In the genomic region with DNA sequence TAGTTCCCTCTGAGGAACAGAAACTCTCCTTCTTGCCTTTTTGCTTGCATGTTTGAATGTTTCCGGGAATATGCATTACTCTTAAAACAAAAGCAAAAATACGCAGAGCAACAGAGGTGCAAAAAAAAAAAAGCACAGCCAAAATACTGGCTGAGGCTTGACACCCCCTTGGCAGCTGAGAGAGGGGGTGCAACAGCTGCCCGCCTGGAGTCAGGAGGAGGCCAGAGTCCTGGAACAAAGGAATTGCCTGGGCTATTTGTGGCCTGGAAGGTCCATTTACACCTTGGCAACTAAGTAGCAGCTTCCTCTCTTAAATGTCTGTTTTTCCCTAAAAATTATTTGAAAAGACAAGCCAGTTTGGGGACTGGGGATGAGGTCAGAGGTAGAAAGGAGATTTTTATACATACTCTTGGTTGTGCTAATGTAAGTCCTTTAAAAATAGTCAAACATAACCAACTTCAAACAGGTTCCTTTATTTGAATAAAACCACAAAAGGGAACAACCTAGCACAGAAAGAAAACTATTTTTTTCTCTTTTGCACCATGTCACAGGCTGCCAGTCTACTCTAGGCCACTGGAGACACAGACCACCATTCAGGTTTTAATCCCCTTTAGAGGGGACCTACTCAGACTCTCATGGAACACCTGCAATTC, we compare ENCODE assay signal across 8 cellular contexts. TPM values are rescaled to one million over a fixed set of nuclear protein-coding genes. Genes with fewer than 3 reads are reported as not detected.
A peak's percentile ranks its signal among the peaks of the same experiment; 100 is the strongest.
DNase-seq lines count a peak whose midpoint lies in the region; ATAC-seq and TF ChIP-seq lines count a peak whose summit lies in the region.

No MANE protein-coding gene starts in this region.

- no peaks in the 10 kb centered on the region for H3K27me3 ChIP-seq in esophagus squamous epithelium

- CTCF ChIA-PET in activated CD8-positive, alpha-beta memory T cell treated with anti-CD3 and anti-CD28 coated beads, Interleukin-2, amount 10 ng/mL, durations not matched to agents 7 days and 5 days (lab: Charles Lee) = interaction anchor here (2.1 kb wide), 1 partner anchor 64 kb away, joined by 5 read pairs; no protein-coding TSS in a partner anchor

- TF ChIP-seq POLR2A in esophagus squamous epithelium (IDR thresholded peaks at IDR 0.05) = no peak

- H3K27me3 Mint-ChIP-seq in activated CD8-positive, alpha-beta memory T cell treated with anti-CD3 and anti-CD28 coated beads, Interleukin-2, amount 10 ng/mL, durations not matched to agents 7 days and 5 days = no peaks in the 10 kb centered on the region
- no peaks in the 10 kb centered on the region for H3K27me3 Mint-ChIP-seq in stimulated activated naive CD8-positive, alpha-beta T cell treated with anti-CD3 and anti-CD28 coated beads, Interleukin-15, Interleukin-2, amounts not matched to agents 100 ng/mL and 50 ng/mL, for 24 hours

- peak; percentile 31 for ATAC-seq in activated CD8-positive, alpha-beta memory T cell treated with anti-CD3 and anti-CD28 coated beads, Interleukin-2, amount 10 ng/mL, durations not matched to agents 7 days and 5 days
- ATAC-seq in HG02943 (IDR thresholded peaks at IDR 0.05; ENCODE audit: low read depth, unreplicated experiment) = peak; percentile 80

- H3K4me3 ChIP-seq in esophagus squamous epithelium = no peak overlapping the region

- no peaks in the 10 kb centered on the region for H3K9me3 Mint-ChIP-seq in activated CD8-positive, alpha-beta memory T cell treated with anti-CD3 and anti-CD28 coated beads, Interleukin-2, amount 10 ng/mL, durations not matched to agents 7 days and 5 days (ENCODE audit: low read depth)
- H3K9me3 Mint-ChIP-seq in stimulated activated naive CD8-positive, alpha-beta T cell treated with anti-CD3 and anti-CD28 coated beads, Interleukin-15, Interleukin-2, amounts not matched to agents 100 ng/mL and 50 ng/mL, for 24 hours = no peaks in the 10 kb centered on the region

- no peaks in the 10 kb centered on the region for H3K36me3 ChIP-seq in esophagus squamous epithelium

- H3K4me3 Mint-ChIP-seq in activated CD8-positive, alpha-beta memory T cell treated with anti-CD3 and anti-CD28 coated beads, Interleukin-2, amount 10 ng/mL, durations not matched to agents 7 days and 5 days = peak overlapping the region; percentile 15
- H3K4me3 Mint-ChIP-seq in stimulated activated naive CD8-positive, alpha-beta T cell treated with anti-CD3 and anti-CD28 coated beads, Interleukin-15, Interleukin-2, amounts not matched to agents 100 ng/mL and 50 ng/mL, for 24 hours = peak overlapping the region; percentile 38

- H3K4me1 ChIP-seq in esophagus squamous epithelium = peaks cover 15 to 97% (median 46%) of the 10 kb centered on the region in 3 donors

- peak overlapping the region; percentile 54 for H3K27ac Mint-ChIP-seq in activated CD8-positive, alpha-beta memory T cell treated with anti-CD3 and anti-CD28 coated beads, Interleukin-2, amount 10 ng/mL, durations not matched to agents 7 days and 5 days
- peak overlapping the region; percentile 84 for H3K27ac Mint-ChIP-seq in stimulated activated naive CD8-positive, alpha-beta T cell treated with anti-CD3 and anti-CD28 coated beads, Interleukin-15, Interleukin-2, amounts not matched to agents 100 ng/mL and 50 ng/mL, for 24 hours

- no peak for TF ChIP-seq CTCF in esophagus squamous epithelium (IDR thresholded peaks at IDR 0.05)

- peaks cover 70% of the 10 kb centered on the region for H3K4me1 Mint-ChIP-seq in activated CD8-positive, alpha-beta memory T cell treated with anti-CD3 and anti-CD28 coated beads, Interleukin-2, amount 10 ng/mL, durations not matched to agents 7 days and 5 days
- H3K4me1 Mint-ChIP-seq in stimulated activated naive CD8-positive, alpha-beta T cell treated with anti-CD3 and anti-CD28 coated beads, Interleukin-15, Interleukin-2, amounts not matched to agents 100 ng/mL and 50 ng/mL, for 24 hours (ENCODE audit: low read depth) = peaks cover 99% of the 10 kb centered on the region

- H3K36me3 Mint-ChIP-seq in activated CD8-positive, alpha-beta memory T cell treated with anti-CD3 and anti-CD28 coated beads, Interleukin-2, amount 10 ng/mL, durations not matched to agents 7 days and 5 days = peaks cover 3% of the 10 kb centered on the region
- H3K36me3 Mint-ChIP-seq in stimulated activated naive CD8-positive, alpha-beta T cell treated with anti-CD3 and anti-CD28 coated beads, Interleukin-15, Interleukin-2, amounts not matched to agents 100 ng/mL and 50 ng/mL, for 24 hours (ENCODE audit: low read depth) = peaks cover 3% of the 10 kb centered on the region

- no peak for DNase-seq in activated CD8-positive, alpha-beta memory T cell treated with anti-CD3 and anti-CD28 coated beads, Interleukin-2, amount 10 ng/mL, durations not matched to agents 7 days and 5 days
- no peak for DNase-seq in activated CD8-positive, alpha-beta memory T cell treated with anti-CD3 and anti-CD28 coated beads for 24 hours
- peak; percentile 41 for DNase-seq in SKM-1 (lab: John Stamatoyannopoulos, UW; ENCODE audit: unreplicated experiment)
- no peak for DNase-seq in esophagus squamous epithelium (lab: John Stamatoyannopoulos, UW)
- no peak for DNase-seq in dermis blood vessel endothelial cell
- DNase-seq in NCI-H345 (lab: John Stamatoyannopoulos, UW) = no peak

- no peak overlapping the region for H3K27ac ChIP-seq in esophagus squamous epithelium

- intact Hi-C loops in esophagus squamous epithelium (cut with DNase I) = no loop called here

- H3K9me3 ChIP-seq in esophagus squamous epithelium = no peaks in the 10 kb centered on the region

- WGBS in esophagus squamous epithelium, 2 donors = 41 to 44% methylated on average over 3 of the region's 3 CpGs

RNA-seq across cellular contexts. Expression of a gene that starts 19.5 kb away (rescaled TPM):
- total RNA-seq in activated CD8-positive, alpha-beta memory T cell treated with anti-CD3 and anti-CD28 coated beads, Interleukin-2, amount 10 ng/mL, durations not matched to agents 7 days and 5 days = 100 to 1,000 TPM; 159 to 179 TPM
- 100 to 1,000 TPM in 2 of 4 donors, 10 to 100 TPM in 2; 62.5 to 109 (median 89.1) TPM for total RNA-seq in esophagus squamous epithelium
- 61.3 and 72.1 TPM in 2 replicates for total RNA-seq in dermis blood vessel endothelial cell
